ENCODE assay signal across 28 cellular contexts in the genomic region with DNA sequence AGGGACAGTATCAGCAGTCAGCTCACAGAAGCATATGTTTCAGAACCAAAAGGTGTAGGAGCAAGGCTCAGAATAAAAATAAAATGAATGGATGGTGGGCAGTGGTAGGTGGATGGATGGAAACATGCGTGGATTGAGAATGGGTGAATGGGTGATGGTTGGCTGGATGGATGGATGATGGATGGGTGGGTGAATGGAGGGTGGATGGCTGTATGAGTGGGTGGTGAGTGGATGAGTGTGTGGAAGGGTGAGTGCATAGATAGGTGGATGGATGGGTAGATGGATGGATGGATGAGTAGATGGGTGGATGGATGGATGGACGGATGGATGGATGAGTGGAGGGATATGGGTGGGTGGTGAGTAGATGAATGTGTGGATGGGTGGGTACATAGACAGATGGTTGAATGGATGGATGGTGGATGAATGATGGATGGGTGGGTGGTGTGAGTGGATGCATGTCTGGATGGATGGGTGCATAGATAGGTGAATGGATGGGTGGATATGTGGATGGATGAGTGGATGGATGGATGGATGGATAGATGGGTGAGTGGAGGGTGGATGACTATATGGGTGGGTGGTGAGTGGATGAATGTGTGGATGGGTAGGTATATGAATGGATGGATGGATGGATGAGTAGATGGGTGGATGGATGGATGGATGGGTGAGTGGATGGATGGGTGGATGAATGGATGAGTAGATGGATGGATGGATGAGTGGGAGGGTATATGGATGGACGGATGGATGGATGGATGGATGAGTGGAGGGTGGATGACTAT.
DNase-seq lines count a peak whose midpoint lies in the region; ATAC-seq, FAIRE-seq and TF ChIP-seq lines count a peak whose summit lies in the region.
"Had no signal": no experiment of that assay in that cellular context is flagged by ENCODE, and none has a peak within 500 bp of the region (broad histone marks: within the 10 kb centered on the region; RNA-seq: fewer than 3 reads in every experiment).

No MANE protein-coding gene starts in this region.

- H3K4me2 ChIP-seq in H1 (ENCODE audit: insufficient read depth in 1 of 2, low read depth in 2 of 2, low read length in 2 of 2): no peak overlapping the region

- no peak for FAIRE-seq in H1 (lab: Jason Lieb, UNC)
- FAIRE-seq: RCC 7860 had no signal

- no peak overlapping the region for H3K18ac ChIP-seq in H1 (ENCODE audit: extremely low read depth, low read length)

- no peak overlapping the region for H2BK5ac ChIP-seq in H1 (ENCODE audit: low read depth, low read length)

- peaks cover 27% of the 10 kb centered on the region for H3K4me1 Mint-ChIP-seq in T-helper 2 cell treated with Interferon-gamma antibody and Interleukin-4, amounts not matched to agents 5 μg/mL and 100 μg/mL, for 36 hours (ENCODE audit: low read depth)
- peaks cover 68% of the 10 kb centered on the region for H3K4me1 Mint-ChIP-seq in osteocyte (ENCODE audit: unreplicated experiment)
- peaks cover 43% of the 10 kb centered on the region for H3K4me1 Mint-ChIP-seq in activated T-cell treated with anti-CD3 and anti-CD28 coated beads, Interleukin-2, amount 50 U/mL, for 72 hours (ENCODE audit: low read depth)
- peaks cover 57% of the 10 kb centered on the region for H3K4me1 Mint-ChIP-seq in nephron progenitor cell

- H3K36me3 ChIP-seq in SK-N-MC (ENCODE audit: insufficient read depth, low read length): no peaks in the 10 kb centered on the region
- no peaks in the 10 kb centered on the region for H3K36me3 ChIP-seq in H1 (ENCODE audit: control insufficient read depth in 2 of 4, insufficient read depth in 4 of 4, low read length in 3 of 4)
- H3K36me3 ChIP-seq: right lobe of liver, transverse colon had no signal

- H3K23me2 ChIP-seq in H1 (ENCODE audit: low read depth, low read length): peaks cover 26% of the 10 kb centered on the region; the same call in 1 of the 2 replicates

- no peak overlapping the region for H4K8ac ChIP-seq in H1 (ENCODE audit: extremely low read depth, insufficient read depth, low read length)

- H3K27ac Mint-ChIP-seq in T-helper 2 cell treated with Interferon-gamma antibody and Interleukin-4, amounts not matched to agents 5 μg/mL and 100 μg/mL, for 36 hours: peak overlapping the region; percentile 55
- H3K27ac Mint-ChIP-seq in osteocyte (ENCODE audit: unreplicated experiment): peak overlapping the region; percentile 96
- H3K27ac Mint-ChIP-seq in activated T-cell treated with anti-CD3 and anti-CD28 coated beads, Interleukin-2, amount 50 U/mL, for 72 hours: no peak overlapping the region
- H3K27ac Mint-ChIP-seq in nephron progenitor cell: no peak overlapping the region

- 79 to 92% methylated on average over 2 to 3 of the region's 3 CpGs for WGBS in H1 (ENCODE audit: extremely low coverage in 1 of 2, insufficient coverage in 1 of 2, insufficient read length in 1 of 2, insufficient replicate concordance in 2 of 2, low coverage in 1 of 2, low lambda C conversion rate in 2 of 2, missing lambda C conversion rate in 1 of 2), 2 experiments

- no peak for ATAC-seq in GM21367 (IDR thresholded peaks at IDR 0.05; ENCODE audit: unreplicated experiment)
- ATAC-seq in activated T-cell treated with anti-CD3 and anti-CD28 coated beads, Interleukin-2, amount 50 U/mL, for 72 hours (replicated peaks in 1 of 2): no peak
- ATAC-seq: esophagus mucosa, foreskin keratinocyte, right lobe of liver had no signal

- peak overlapping the region; percentile 86; the same call in 1 of the 2 replicates for H2BK20ac ChIP-seq in H1 (ENCODE audit: low read length)

- H3K9ac ChIP-seq in SK-N-MC (ENCODE audit: insufficient read length) (no peak overlapping the region), H1 (replicated peaks in 1 of 4; ENCODE audit: extremely low read depth in 1 of 4, low read depth in 3 of 4, low read length in 3 of 4) (no peak overlapping the region)

- H2BK15ac ChIP-seq in H1 (ENCODE audit: low read length): no peak overlapping the region

- no peak overlapping the region for H3K14ac ChIP-seq in H1 (ENCODE audit: insufficient read length)

- H3K4me3 ChIP-seq in SK-N-MC (no peak overlapping the region), H1 (ENCODE audit: extremely low read depth in 1 of 4, insufficient read depth in 2 of 4, low read depth in 3 of 4, low read length in 4 of 4) (no peak overlapping the region)
- H3K4me3 ChIP-seq: right lobe of liver, transverse colon had no signal

- H4K91ac ChIP-seq in H1 (replicated peaks; ENCODE audit: insufficient read length, low read length): no peak overlapping the region

- CTCF ChIA-PET in H1 (lab: Charles Lee; ENCODE audit: partially characterized antibody): interaction anchor here (1.1 kb wide), 1 partner anchor 10 kb away, joined by 3 read pairs; no protein-coding TSS in a partner anchor

- no peaks in the 10 kb centered on the region for H3K9me3 Mint-ChIP-seq in T-helper 2 cell treated with Interferon-gamma antibody and Interleukin-4, amounts not matched to agents 5 μg/mL and 100 μg/mL, for 36 hours
- no peaks in the 10 kb centered on the region for H3K9me3 Mint-ChIP-seq in osteocyte (ENCODE audit: unreplicated experiment)
- H3K9me3 Mint-ChIP-seq in activated T-cell treated with anti-CD3 and anti-CD28 coated beads, Interleukin-2, amount 50 U/mL, for 72 hours: peaks cover 0 to 9% of the 10 kb centered on the region in 2 donors
- no peaks in the 10 kb centered on the region for H3K9me3 Mint-ChIP-seq in nephron progenitor cell

- POLR2A ChIA-PET in H1 (lab: Charles Lee; ENCODE audit: partially characterized antibody): no interaction called here

- TF ChIP-seq POLR2A in H1 (IDR thresholded peaks at IDR 0.05; ENCODE audit: control extremely low read depth in 1 of 2, low read depth in 2 of 2, low read length in 2 of 2): no peak

- peaks cover 9% of the 10 kb centered on the region for H3K27me3 Mint-ChIP-seq in T-helper 2 cell treated with Interferon-gamma antibody and Interleukin-4, amounts not matched to agents 5 μg/mL and 100 μg/mL, for 36 hours (ENCODE audit: low read depth)
- H3K27me3 Mint-ChIP-seq in osteocyte (ENCODE audit: unreplicated experiment) (no peaks in the 10 kb centered on the region), nephron progenitor cell (ENCODE audit: low read depth, poor library complexity) (peaks cover 5% of the 10 kb centered on the region)
- H3K27me3 Mint-ChIP-seq in activated T-cell treated with anti-CD3 and anti-CD28 coated beads, Interleukin-2, amount 50 U/mL, for 72 hours (ENCODE audit: low read depth): no peaks in the 10 kb centered on the region

- H3K23ac ChIP-seq in H1 (ENCODE audit: insufficient read length): no peak overlapping the region

- peaks cover 0 to 4% of the 10 kb centered on the region in 2 experiments for H4K20me1 ChIP-seq in H1 (replicated peaks in 1 of 2; ENCODE audit: control insufficient read depth in 1 of 2, insufficient read depth in 2 of 2, low read length in 2 of 2)

- peak overlapping the region; percentile 90 for H3K27ac ChIP-seq in SK-N-MC
- H3K27ac ChIP-seq in H1 (ENCODE audit: low read depth, low read length): no peak overlapping the region
- H3K27ac ChIP-seq: foreskin keratinocyte, right lobe of liver had no signal

- H3K4me3 Mint-ChIP-seq in T-helper 2 cell treated with Interferon-gamma antibody and Interleukin-4, amounts not matched to agents 5 μg/mL and 100 μg/mL, for 36 hours: no peak overlapping the region
- H3K4me3 Mint-ChIP-seq in osteocyte (ENCODE audit: unreplicated experiment): peak overlapping the region; percentile 26
- H3K4me3 Mint-ChIP-seq in activated T-cell treated with anti-CD3 and anti-CD28 coated beads, Interleukin-2, amount 50 U/mL, for 72 hours: peak overlapping the region in 1 of 2 donors; percentile 2
- no peak overlapping the region for H3K4me3 Mint-ChIP-seq in nephron progenitor cell

- H3K36me3 Mint-ChIP-seq in T-helper 2 cell treated with Interferon-gamma antibody and Interleukin-4, amounts not matched to agents 5 μg/mL and 100 μg/mL, for 36 hours (ENCODE audit: low read depth): no peaks in the 10 kb centered on the region
- H3K36me3 Mint-ChIP-seq in osteocyte (ENCODE audit: unreplicated experiment) (no peaks in the 10 kb centered on the region), nephron progenitor cell (ENCODE audit: low read depth) (no peaks in the 10 kb centered on the region)
- H3K36me3 Mint-ChIP-seq in activated T-cell treated with anti-CD3 and anti-CD28 coated beads, Interleukin-2, amount 50 U/mL, for 72 hours (ENCODE audit: insufficient read depth in 2 of 2): no peaks in the 10 kb centered on the region
- H3K36me3 Mint-ChIP-seq: naive B cell had no signal

- peaks cover 0 to 14% (median 9%) of the 10 kb centered on the region in 4 experiments; a peak in 6 of 7 replicates for H3K27me3 ChIP-seq in H1 (replicated peaks in 1 of 4; ENCODE audit: control insufficient read depth in 3 of 4, extremely low read depth in 1 of 4, insufficient read depth in 3 of 4, low read length in 3 of 4)
- H3K27me3 ChIP-seq: right lobe of liver, transverse colon had no signal

- TF ChIP-seq CTCF in H1 (IDR thresholded peaks at IDR 0.05; ENCODE audit: control extremely low read depth in 1 of 3, insufficient read depth in 1 of 3, low read depth in 1 of 3, low read length in 3 of 3) (no peak), osteocyte (IDR thresholded peaks at IDR 0.05) (no peak), nephron progenitor cell (IDR thresholded peaks at IDR 0.05) (no peak)

- TF ChIP-seq EP300 in H1 (IDR thresholded peaks at IDR 0.05; ENCODE audit: borderline replicate concordance in 1 of 2, low read depth in 2 of 2, low read length in 2 of 2): no peak

- H2BK120ac ChIP-seq in H1 (replicated peaks; ENCODE audit: low read depth, low read length): no peak overlapping the region

- no peaks in the 10 kb centered on the region for H3K9me3 ChIP-seq in SK-N-MC (ENCODE audit: low read depth, low read length)
- H3K9me3 ChIP-seq in H1 (ENCODE audit: insufficient read depth in 2 of 2, low read depth in 1 of 2, low read length in 1 of 2): no peaks in the 10 kb centered on the region
- H3K9me3 ChIP-seq: right lobe of liver, transverse colon had no signal

- no peaks in the 10 kb centered on the region for H3K79me2 ChIP-seq in H1 (ENCODE audit: control insufficient read depth in 1 of 2, insufficient read depth in 2 of 2, low read length in 2 of 2)

- no peaks in the 10 kb centered on the region for H3K79me1 ChIP-seq in H1 (ENCODE audit: low read depth, low read length)

- H2AFZ ChIP-seq in H1 (ENCODE audit: low read length): no peak overlapping the region

- H3K4ac ChIP-seq in H1 (replicated peaks; ENCODE audit: insufficient read length, low read depth, low read length): no peak overlapping the region

- H3K4me1 ChIP-seq in H1 (replicated peaks in 1 of 4; ENCODE audit: control insufficient read depth in 3 of 4, insufficient read depth in 4 of 4, low read length in 3 of 4): peaks cover 3 to 22% (median 19%) of the 10 kb centered on the region in 4 experiments

- H4K5ac ChIP-seq in H1 (ENCODE audit: insufficient read length, low read depth, low read length): no peak overlapping the region

- no peak for TF ChIP-seq RAD21 in H1 (IDR thresholded peaks at IDR 0.05 in 1 of 2, conservative IDR thresholded peaks at IDR 0.05 in 1 of 2; ENCODE audit: low read depth in 2 of 2, low read length in 2 of 2)

- peak overlapping the region; percentile 86 for H3K56ac ChIP-seq in H1 (replicated peaks; ENCODE audit: insufficient read length, low read depth, low read length)

- no peak for DNase-seq in T-helper 2 cell treated with Interferon-gamma antibody and Interleukin-4, amounts not matched to agents 5 μg/mL and 100 μg/mL, for 36 hours (ENCODE audit: low spot score)
- DNase-seq in T-helper 2 cell (no peak), SK-N-MC (ENCODE audit: low read depth, low spot score) (no peak), H1 (ENCODE audit: low read depth in 1 of 2, low spot score in 2 of 2) (no peak), osteocyte (ENCODE audit: extremely low spot score, unreplicated experiment) (no peak), nephron progenitor cell (no peak)
- DNase-seq in activated T-cell treated with anti-CD3 and anti-CD28 coated beads, Interleukin-2, amount 50 U/mL, for 72 hours: no peak
- DNase-seq: 8988T; activated CD4-positive, alpha-beta T cell treated with anti-CD3 and anti-CD28 coated beads for 4 hours; activated CD8-positive, alpha-beta memory T cell treated with anti-CD3 and anti-CD28 coated beads, Interleukin-2, amount 50 U/mL, for 4 hours; activated effector memory CD4-positive, alpha-beta T cell treated with Interleukin-2 at 50 U/mL for 16 hours; COR-L47; DMS79; effector memory CD4-positive, alpha-beta T cell; foreskin keratinocyte; GF-D8; GOT3; Kasumi-1; mesenchymal stem cell; MV-4-11; naive B cell; NCI-H1694; right lobe of liver; stimulated activated CD4-positive, alpha-beta T cell treated with anti-CD3 and anti-CD28 coated beads, Interleukin-12 subunit alpha, Interleukin-12 subunit beta, amount 100 ng/mL, for 4 hours; transverse colon had no signal

- H2AK5ac ChIP-seq in H1 (ENCODE audit: low read depth, low read length): 0 out of 2 replicates have a peak overlapping the region, but pooled peaks have one; percentile 86

- peak overlapping the region; percentile 27; the same call in 1 of the 2 replicates for H2BK12ac ChIP-seq in H1 (ENCODE audit: low read depth, low read length)

Comparison
In these comparisons a context has a peak if more than half of its experiments do, and no peak if none do; other contexts are left out.
1. H3K27ac Mint-ChIP-seq: peak in T-helper 2 cell treated with Interferon-gamma antibody and Interleukin-4, amounts not matched to agents 5 μg/mL and 100 μg/mL, for 36 hours (single experiment) and osteocyte (single experiment); none in activated T-cell treated with anti-CD3 and anti-CD28 coated beads, Interleukin-2, amount 50 U/mL, for 72 hours (single experiment) and nephron progenitor cell (single experiment).